Comparison of ENCODE assay signal across 11 cellular contexts in the genomic region with DNA sequence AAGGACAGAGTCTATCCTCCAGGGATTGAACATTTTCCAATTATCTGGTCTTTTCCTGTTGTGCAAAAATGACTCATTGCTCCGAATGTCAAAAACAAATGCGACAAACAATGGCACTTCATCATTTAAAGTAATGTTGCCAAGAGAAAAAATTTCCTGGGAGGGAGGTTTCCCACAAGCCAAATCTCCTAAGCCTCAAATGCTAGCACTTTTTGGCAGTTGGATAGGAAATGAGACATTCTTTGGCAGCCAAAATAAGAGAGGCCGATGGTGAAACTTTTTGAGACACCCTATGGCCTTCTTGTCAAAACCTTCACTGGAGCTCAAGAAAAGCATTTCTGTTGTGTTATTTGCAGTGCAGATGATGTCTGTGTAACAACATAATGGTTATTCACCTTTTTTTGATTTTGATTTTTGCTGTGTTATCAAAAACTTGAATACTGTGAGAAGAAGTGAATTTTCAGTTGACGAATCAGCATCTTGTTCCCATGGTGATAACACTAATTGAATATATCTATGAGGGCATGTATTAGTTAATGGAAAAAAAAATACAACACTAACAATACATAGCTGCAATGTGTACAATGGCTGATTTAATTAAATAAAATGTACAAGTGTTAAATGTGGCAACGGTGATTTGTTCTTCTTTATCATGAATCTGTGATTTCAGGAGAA.
DNase-seq lines count a peak whose midpoint lies in the region; ATAC-seq, FAIRE-seq and TF ChIP-seq lines count a peak whose summit lies in the region.
"Had no signal": no experiment of that assay in that cellular context is flagged by ENCODE, and none has a peak within 500 bp of the region (broad histone marks: within the 10 kb centered on the region; RNA-seq: fewer than 3 reads in every experiment).

No MANE protein-coding gene starts in this region.

- in situ Hi-C loops in gastrocnemius medialis (cut with MboI; ENCODE audit: low sequenced_read_pairs in 4 of 4), result loop anchor here (25.0 kb wide), 4 partner anchors 404 to 1004 kb away; no protein-coding TSS in a partner anchor

- H3K9ac ChIP-seq in astrocyte (ENCODE audit: low read length), result no peak overlapping the region

- H3K4me3 Mint-ChIP-seq in astrocyte (ENCODE audit: unreplicated experiment) (no peak overlapping the region), CD14-positive monocyte (no peak overlapping the region)
- H3K4me3 Mint-ChIP-seq in activated CD4-positive, alpha-beta memory T cell treated with anti-CD3 and anti-CD28 coated beads, Interleukin-2, amount 10 ng/mL, durations not matched to agents 7 days and 5 days, result no peak overlapping the region
- no peak overlapping the region for H3K4me3 Mint-ChIP-seq in CD8-positive, alpha-beta T cell

- intact Hi-C loops in gastrocnemius medialis (cut with DNase I; ENCODE audit: low total_unique reads) (no loop called here), CD14-positive monocyte (cut with micrococcal nuclease) (no loop called here)
- intact Hi-C loops in CD8-positive, alpha-beta T cell (cut with DNase I, micrococcal nuclease), result no loop called here

- ATAC-seq in gastroesophageal sphincter, result peak; percentile 85
- ATAC-seq in gastrocnemius medialis, result peak; percentile 68 to 81
- no peak for ATAC-seq in CD8-positive, alpha-beta T cell

- POLR2A ChIA-PET in activated CD4-positive, alpha-beta memory T cell treated with anti-CD3 and anti-CD28 coated beads, Interleukin-2, amount 10 ng/mL, durations not matched to agents 7 days and 5 days (lab: Charles Lee), result no interaction called here
- POLR2A ChIA-PET in CD8-positive, alpha-beta T cell (lab: Charles Lee), result no interaction called here

- peak; percentile 94 for FAIRE-seq in astrocyte (lab: Jason Lieb, UNC)
- FAIRE-seq: GM18507 had no signal

- H3K27ac ChIP-seq in astrocyte (ENCODE audit: low read depth, low read length) (peak overlapping the region; percentile 57), gastroesophageal sphincter (peak overlapping the region in 3 of 4 donors; percentile 15 to 57 (median 49)), gastrocnemius medialis (peak overlapping the region; percentile 11 to 60 (median 32))
- no peak overlapping the region for H3K27ac ChIP-seq in CD8-positive, alpha-beta T cell (ENCODE audit: low read depth, low read length)

- H3K27me3 Mint-ChIP-seq in astrocyte (ENCODE audit: low read depth, unreplicated experiment) (no peaks in the 10 kb centered on the region), CD14-positive monocyte (ENCODE audit: low read depth in 3 of 3) (peaks cover 0 to 5% (median 4%) of the 10 kb centered on the region in 3 donors)
- peaks cover 3% of the 10 kb centered on the region for H3K27me3 Mint-ChIP-seq in activated CD4-positive, alpha-beta memory T cell treated with anti-CD3 and anti-CD28 coated beads, Interleukin-2, amount 10 ng/mL, durations not matched to agents 7 days and 5 days
- H3K27me3 Mint-ChIP-seq in CD8-positive, alpha-beta T cell (ENCODE audit: low read depth), result peaks cover 7% of the 10 kb centered on the region

- no peaks in the 10 kb centered on the region for H3K79me2 ChIP-seq in astrocyte (ENCODE audit: insufficient read depth, low read length)

- no peak overlapping the region for H2AFZ ChIP-seq in astrocyte (ENCODE audit: low read depth, low read length)

- H3K36me3 Mint-ChIP-seq in astrocyte (ENCODE audit: low read depth, unreplicated experiment) (peaks cover 21% of the 10 kb centered on the region), CD14-positive monocyte (no peaks in the 10 kb centered on the region)
- H3K36me3 Mint-ChIP-seq in activated CD4-positive, alpha-beta memory T cell treated with anti-CD3 and anti-CD28 coated beads, Interleukin-2, amount 10 ng/mL, durations not matched to agents 7 days and 5 days (ENCODE audit: low read depth), result no peaks in the 10 kb centered on the region
- no peaks in the 10 kb centered on the region for H3K36me3 Mint-ChIP-seq in CD8-positive, alpha-beta T cell

- H3K36me3 ChIP-seq in astrocyte (ENCODE audit: insufficient read depth, low read length) (no peaks in the 10 kb centered on the region), gastroesophageal sphincter (peaks cover 0 to 21% of the 10 kb centered on the region in 2 donors), gastrocnemius medialis (peaks cover 0 to 11% of the 10 kb centered on the region in 2 donors)
- H3K36me3 ChIP-seq in CD8-positive, alpha-beta T cell (ENCODE audit: insufficient read depth, low read length), result no peaks in the 10 kb centered on the region

- H3K27me3 ChIP-seq in astrocyte (ENCODE audit: insufficient read depth, low read length) (no peaks in the 10 kb centered on the region), gastroesophageal sphincter (no peaks in the 10 kb centered on the region), gastrocnemius medialis (no peaks in the 10 kb centered on the region)
- H3K27me3 ChIP-seq in CD8-positive, alpha-beta T cell (ENCODE audit: insufficient read depth, low read length), result no peaks in the 10 kb centered on the region

- WGBS in gastroesophageal sphincter (ENCODE audit: low coverage in 1 of 2), 2 donors, result 28 to 36% methylated on average over 5 of the region's 5 CpGs

- TF ChIP-seq POLR2A in gastroesophageal sphincter (IDR thresholded peaks at IDR 0.05) (no peak), gastrocnemius medialis (IDR thresholded peaks at IDR 0.05) (no peak)

- H3K9me3 ChIP-seq in astrocyte (ENCODE audit: insufficient read depth, low read depth, low read length) (no peaks in the 10 kb centered on the region), gastroesophageal sphincter (no peaks in the 10 kb centered on the region), gastrocnemius medialis (no peaks in the 10 kb centered on the region)
- no peaks in the 10 kb centered on the region for H3K9me3 ChIP-seq in CD8-positive, alpha-beta T cell (ENCODE audit: low read length)

- H3K4me1 Mint-ChIP-seq in astrocyte (ENCODE audit: low read depth, unreplicated experiment) (peaks cover 12% of the 10 kb centered on the region), CD14-positive monocyte (no peaks in the 10 kb centered on the region)
- H3K4me1 Mint-ChIP-seq in activated CD4-positive, alpha-beta memory T cell treated with anti-CD3 and anti-CD28 coated beads, Interleukin-2, amount 10 ng/mL, durations not matched to agents 7 days and 5 days, result no peaks in the 10 kb centered on the region
- H3K4me1 Mint-ChIP-seq in CD8-positive, alpha-beta T cell (ENCODE audit: low read depth), result no peaks in the 10 kb centered on the region

- DNase-seq in GM03348 (ENCODE audit: low spot score) (peak; percentile 71), astrocyte (ENCODE audit: low read depth) (peak; percentile 82), gastrocnemius medialis (peak in 1 of 2 donors; percentile 28), iPS-NIHi11 (ENCODE audit: low spot score) (no peak), CD14-positive monocyte (ENCODE audit: low spot score) (no peak)
- no peak for DNase-seq in activated CD4-positive, alpha-beta memory T cell treated with anti-CD3 and anti-CD28 coated beads, Interleukin-2, amount 10 ng/mL, durations not matched to agents 7 days and 5 days
- DNase-seq in CD8-positive, alpha-beta T cell, result no peak
- DNase-seq: islet precursor cell, NCI-H1694 had no signal

- H3K27ac Mint-ChIP-seq in astrocyte (ENCODE audit: unreplicated experiment) (no peak overlapping the region), CD14-positive monocyte (no peak overlapping the region)
- H3K27ac Mint-ChIP-seq in activated CD4-positive, alpha-beta memory T cell treated with anti-CD3 and anti-CD28 coated beads, Interleukin-2, amount 10 ng/mL, durations not matched to agents 7 days and 5 days, result no peak overlapping the region
- no peak overlapping the region for H3K27ac Mint-ChIP-seq in CD8-positive, alpha-beta T cell

- no peak for TF ChIP-seq EP300 in gastroesophageal sphincter (IDR thresholded peaks at IDR 0.05)

- H3K9me3 Mint-ChIP-seq in astrocyte (ENCODE audit: unreplicated experiment) (peaks cover 4% of the 10 kb centered on the region), CD14-positive monocyte (peaks cover 0 to 2% (median 0%) of the 10 kb centered on the region in 7 donors)
- H3K9me3 Mint-ChIP-seq in activated CD4-positive, alpha-beta memory T cell treated with anti-CD3 and anti-CD28 coated beads, Interleukin-2, amount 10 ng/mL, durations not matched to agents 7 days and 5 days, result no peaks in the 10 kb centered on the region
- no peaks in the 10 kb centered on the region for H3K9me3 Mint-ChIP-seq in CD8-positive, alpha-beta T cell

- H3K4me3 ChIP-seq in astrocyte (ENCODE audit: insufficient read depth, low read depth, low read length) (no peak overlapping the region), gastroesophageal sphincter (no peak overlapping the region), gastrocnemius medialis (no peak overlapping the region)
- no peak overlapping the region for H3K4me3 ChIP-seq in CD8-positive, alpha-beta T cell (ENCODE audit: low read depth, low read length)

- peaks cover 14% of the 10 kb centered on the region for H3K4me1 ChIP-seq in astrocyte (ENCODE audit: insufficient read depth, low read length)
- H3K4me1 ChIP-seq in gastroesophageal sphincter, result peaks cover 0 to 42% (median 11%) of the 10 kb centered on the region in 3 donors
- peaks cover 10 to 25% of the 10 kb centered on the region in 2 donors for H3K4me1 ChIP-seq in gastrocnemius medialis
- H3K4me1 ChIP-seq in CD8-positive, alpha-beta T cell (ENCODE audit: insufficient read depth, low read length), result no peaks in the 10 kb centered on the region

- H4K20me1 ChIP-seq in astrocyte (ENCODE audit: insufficient read depth, low read length), result no peaks in the 10 kb centered on the region

- TF ChIP-seq CTCF in astrocyte (IDR thresholded peaks at IDR 0.05; ENCODE audit: insufficient read depth, low read depth, low read length), result no peak
- TF ChIP-seq CTCF in gastroesophageal sphincter (IDR thresholded peaks at IDR 0.05), result no peak
- TF ChIP-seq CTCF in gastrocnemius medialis (IDR thresholded peaks at IDR 0.05 in 4 of 5, conservative IDR thresholded peaks at IDR 0.05 in 1 of 5), result no peak
- no peak for TF ChIP-seq CTCF in CD8-positive, alpha-beta T cell (IDR thresholded peaks at IDR 0.05)
- no peak for TF ChIP-seq CTCF in CD14-positive monocyte (IDR thresholded peaks at IDR 0.05)

- H3K4me2 ChIP-seq in astrocyte (ENCODE audit: low read length), result peak overlapping the region; percentile 39

- CTCF ChIA-PET in activated CD4-positive, alpha-beta memory T cell treated with anti-CD3 and anti-CD28 coated beads, Interleukin-2, amount 10 ng/mL, durations not matched to agents 7 days and 5 days (lab: Charles Lee), result no interaction called here
- CTCF ChIA-PET in CD8-positive, alpha-beta T cell (lab: Charles Lee), result interaction anchor here (2.5 kb wide), 1 partner anchor 12 kb away, joined by 6 read pairs; no protein-coding TSS in a partner anchor

Comparison
In these comparisons a context has a peak if more than half of its experiments do, and no peak if none do; other contexts are left out.
1. DNase-seq: peak in GM03348 (single experiment) and astrocyte (single experiment); none in activated CD4-positive, alpha-beta memory T cell treated with anti-CD3 and anti-CD28 coated beads, Interleukin-2, amount 10 ng/mL, durations not matched to agents 7 days and 5 days (single experiment), CD8-positive, alpha-beta T cell (0 of 7), iPS-NIHi11 (single experiment) and CD14-positive monocyte (single experiment).